Comparison of ENCODE assay signal across 1 cellular context in genomic region chr22:38311331-38311635, GRCh38.
TF ChIP-seq lines count a peak whose summit lies in the region.

No MANE protein-coding gene starts in this region.

TF ChIP-seq in SK-N-SH treated with all-trans-retinoic acid at 6 μM for 48 hours, 23 proteins besides CTCF, POLR2A, EP300 and RAD21 (continued from another document):
- TF ChIP-seq CSRNP3 (CRISPR knock-in tag; IDR thresholded peaks at IDR 0.05): no peak
- no peak for TF ChIP-seq ZC3H10 (CRISPR knock-in tag; IDR thresholded peaks at IDR 0.05)
- no peak for TF ChIP-seq ESRRG (CRISPR knock-in tag; IDR thresholded peaks at IDR 0.05)
- no peak for TF ChIP-seq TOX (CRISPR knock-in tag; IDR thresholded peaks at IDR 0.05; ENCODE audit: borderline replicate concordance)
- no peak for TF ChIP-seq ZFP30 (CRISPR knock-in tag; IDR thresholded peaks at IDR 0.05)
- no peak for TF ChIP-seq ZNF8 (CRISPR knock-in tag; IDR thresholded peaks at IDR 0.05)
- TF ChIP-seq CREB5 (CRISPR knock-in tag; IDR thresholded peaks at IDR 0.05; ENCODE audit: low read depth): no peak
